ENCODE assay signal across 25 cellular contexts in the genomic region with DNA sequence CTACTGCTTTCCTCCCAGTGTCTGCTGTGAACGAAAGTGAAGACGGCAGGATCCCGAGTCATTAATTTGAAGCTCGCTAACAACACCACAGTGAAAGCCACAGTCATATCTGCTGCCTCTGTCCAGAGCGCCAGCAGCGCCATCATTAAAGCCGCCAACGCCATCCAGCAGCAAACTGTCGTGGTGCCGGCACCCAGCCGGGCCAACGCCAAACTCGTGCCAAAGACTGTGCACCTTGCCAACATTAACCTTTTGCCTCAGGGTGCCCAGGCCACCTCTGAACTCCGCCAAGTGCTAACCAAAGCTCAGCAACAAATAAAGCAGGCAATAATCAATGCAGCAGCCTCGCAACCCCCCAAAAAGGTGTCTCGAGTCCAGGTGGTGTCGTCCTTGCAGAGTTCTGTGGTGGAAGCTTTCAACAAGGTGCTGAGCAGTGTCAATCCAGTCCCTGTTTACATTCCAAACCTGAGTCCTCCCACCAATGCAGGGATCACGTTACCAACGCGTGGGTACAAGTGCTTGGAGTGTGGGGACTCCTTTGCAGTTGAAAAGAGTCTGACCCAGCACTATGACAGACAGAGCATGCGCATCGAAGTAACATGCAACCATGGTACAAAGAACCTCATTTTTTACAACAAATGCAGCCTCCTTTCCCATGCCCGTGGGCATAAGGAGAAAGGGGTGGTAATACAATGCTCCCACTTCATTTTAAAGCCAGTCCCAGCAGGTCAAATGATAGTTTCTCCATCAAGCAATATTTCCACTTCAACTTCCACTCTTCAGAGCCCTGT.
"Had no signal": no experiment of that assay in that cellular context is flagged by ENCODE, and none has a peak within 500 bp of the region (broad histone marks: within the 10 kb centered on the region; RNA-seq: fewer than 3 reads in every experiment).

No MANE protein-coding gene starts in this region.

- DNase-seq: activated CD4-positive, alpha-beta memory T cell treated with anti-CD3 and anti-CD28 coated beads, Interleukin-2, amount 10 ng/mL, durations not matched to agents 7 days and 5 days; activated CD4-positive, alpha-beta T cell treated with anti-CD3 and anti-CD28 coated beads for 1 hour; activated CD4-positive, alpha-beta T cell treated with anti-CD3 and anti-CD28 coated beads for 48 hours; activated CD4-positive, CD25-positive, alpha-beta regulatory T cell; activated CD8-positive, alpha-beta memory T cell treated with anti-CD3 and anti-CD28 coated beads for 24 hours; activated CD8-positive, alpha-beta memory T cell treated with anti-CD3 and anti-CD28 coated beads, Interleukin-2, amount 10 ng/mL, durations not matched to agents 7 days and 5 days; activated CD8-positive, alpha-beta memory T cell treated with anti-CD3 and anti-CD28 coated beads, Interleukin-2, amount 50 U/mL, for 48 hours; activated gamma-delta T cell; activated naive CD4-positive, alpha-beta T cell treated with Interleukin-2 at 50 U/mL for 16 hours; activated naive CD8-positive, alpha-beta T cell treated with anti-CD3 and anti-CD28 coated beads, Interleukin-2, amount 10 ng/mL, durations not matched to agents 7 days and 5 days; activated T-cell treated with anti-CD3 and anti-CD28 coated beads, Interleukin-2, amount 50 U/mL, for 1 hour; amygdala; caudate nucleus; cerebellar nuclear complex; NCI-H1092 treated with DMSO at 0.1 percent for 48 hours; NCI-H146; NCI-H187 treated with DMSO at 0.1 percent for 48 hours; NCI-H2081; NCI-H345; NCI-H524 treated with DMSO at 0.1 percent for 48 hours; PC-9; SIG-M5; T1000; WERI-Rb-1 had no signal

- ATAC-seq: activated CD8-positive, alpha-beta memory T cell treated with anti-CD3 and anti-CD28 coated beads, Interleukin-2, amount 10 ng/mL, durations not matched to agents 7 days and 5 days; Right ventricle myocardium inferior had no signal
